In the genomic region with DNA sequence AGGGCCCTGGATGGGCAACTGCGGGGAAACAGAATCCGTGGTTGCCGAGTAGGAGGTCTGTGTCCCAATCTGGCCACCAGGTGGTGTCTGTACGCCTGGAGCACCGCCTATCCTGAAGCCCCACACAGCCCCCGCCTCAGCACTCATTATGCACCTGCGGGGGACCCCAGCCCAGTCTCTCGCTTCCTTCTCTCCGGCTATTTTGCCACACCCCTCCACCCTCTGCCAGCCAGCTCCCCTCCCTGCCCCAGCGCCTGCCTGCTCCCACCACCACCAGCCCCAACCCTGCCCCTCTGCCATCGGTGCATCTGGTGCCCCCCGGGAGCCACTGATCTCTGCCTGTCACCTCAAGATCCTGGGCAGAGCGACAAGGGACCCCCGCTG, we compare ENCODE assay signal across 9 cellular contexts. TPM values are rescaled to one million over a fixed set of nuclear protein-coding genes. Genes with fewer than 3 reads are reported as not detected.
DNase-seq lines count a peak whose midpoint lies in the region; ATAC-seq, FAIRE-seq and TF ChIP-seq lines count a peak whose summit lies in the region.
"Had no signal": no experiment of that assay in that cellular context is flagged by ENCODE, and none has a peak within 500 bp of the region (broad histone marks: within the 10 kb centered on the region; RNA-seq: fewer than 3 reads in every experiment).

No MANE protein-coding gene starts in this region.

- no peak overlapping the region for H4K5ac ChIP-seq in H1 (ENCODE audit: insufficient read length, low read depth, low read length)

- peak overlapping the region; percentile 81; the same call in 1 of the 2 replicates for H2BK15ac ChIP-seq in H1 (ENCODE audit: low read length)

- no peak for FAIRE-seq in H1 (lab: Jason Lieb, UNC)
- FAIRE-seq: TTC549 had no signal

- H3K27me3 Mint-ChIP-seq in activated CD8-positive, alpha-beta T cell treated with anti-CD3 and anti-CD28 coated beads, Interleukin-2, amount 10 ng/mL, durations not matched to agents 7 days and 5 days (ENCODE audit: low read depth) = peaks cover 53% of the 10 kb centered on the region
- H3K27me3 Mint-ChIP-seq in naive thymus-derived CD8-positive, alpha-beta T cell = peaks cover 41 to 61% (median 52%) of the 10 kb centered on the region in 5 donors

- H3K23me2 ChIP-seq in H1 (ENCODE audit: low read depth, low read length) = peaks cover 7% of the 10 kb centered on the region; the same call in 1 of the 2 replicates

- H4K91ac ChIP-seq in H1 (replicated peaks; ENCODE audit: insufficient read length, low read length) = no peak overlapping the region

- TF ChIP-seq EP300 in H1 (IDR thresholded peaks at IDR 0.05; ENCODE audit: borderline replicate concordance in 1 of 2, low read depth in 2 of 2, low read length in 2 of 2) (no peak; a peak in 1 of 3 replicates), transverse colon (IDR thresholded peaks at IDR 0.05; ENCODE audit: low read depth) (no peak)

- H3K27ac ChIP-seq in HL-60 (replicated peaks) (no peak overlapping the region), H1 (ENCODE audit: low read depth, low read length) (no peak overlapping the region), transverse colon (no peak overlapping the region)

- H3K27ac Mint-ChIP-seq in activated CD8-positive, alpha-beta T cell treated with anti-CD3 and anti-CD28 coated beads, Interleukin-2, amount 10 ng/mL, durations not matched to agents 7 days and 5 days = no peak overlapping the region
- peak overlapping the region in 2 of 10 donors; percentile 74 to 86 for H3K27ac Mint-ChIP-seq in naive thymus-derived CD8-positive, alpha-beta T cell

- H2BK20ac ChIP-seq in H1 (ENCODE audit: low read length) = no peak overlapping the region

- in situ Hi-C loops in transverse colon (cut with MboI; ENCODE audit: low pct_ligation_motif_present in 1 of 4, low pct_unique_long_range_greater_than_20kb in 1 of 4, low sequenced_read_pairs in 3 of 4) = no loop called here

- H3K4me3 Mint-ChIP-seq in activated CD8-positive, alpha-beta T cell treated with anti-CD3 and anti-CD28 coated beads, Interleukin-2, amount 10 ng/mL, durations not matched to agents 7 days and 5 days = no peak overlapping the region
- peak overlapping the region in 9 of 10 donors; percentile 39 to 74 (median 57) for H3K4me3 Mint-ChIP-seq in naive thymus-derived CD8-positive, alpha-beta T cell

- no peak overlapping the region for H2AFZ ChIP-seq in H1 (ENCODE audit: low read length)

- peaks cover 11 to 28% of the 10 kb centered on the region in 2 experiments for H4K20me1 ChIP-seq in H1 (replicated peaks in 1 of 2; ENCODE audit: control insufficient read depth in 1 of 2, insufficient read depth in 2 of 2, low read length in 2 of 2)

- ATAC-seq in activated CD8-positive, alpha-beta T cell treated with anti-CD3 and anti-CD28 coated beads, Interleukin-2, amount 10 ng/mL, durations not matched to agents 7 days and 5 days = peak; percentile 47
- peak; percentile 55 to 61 for ATAC-seq in naive thymus-derived CD8-positive, alpha-beta T cell
- no peak for ATAC-seq in HG03565 (IDR thresholded peaks at IDR 0.05; ENCODE audit: unreplicated experiment)

- POLR2A ChIA-PET in activated CD8-positive, alpha-beta T cell treated with anti-CD3 and anti-CD28 coated beads, Interleukin-2, amount 10 ng/mL, durations not matched to agents 7 days and 5 days (lab: Charles Lee) = interaction anchor here (1.1 to 1.2 kb wide), 2 partner anchors 13 to 16 kb away, joined by 3 to 6 read pairs; a partner anchor contains a TSS
- POLR2A ChIA-PET in H1 (lab: Charles Lee; ENCODE audit: partially characterized antibody) = interaction anchor here (0.7 to 8.8 kb wide), 19 partner anchors 8 to 128 kb away, joined by 3 to 686 read pairs (median 5); a partner anchor contains a TSS
- POLR2A ChIA-PET in naive thymus-derived CD8-positive, alpha-beta T cell (lab: Charles Lee) = interaction anchor here (1.0 to 5.1 kb wide), 3 partner anchors 15 to 103 kb away, joined by 3 to 72 read pairs (median 28); a partner anchor contains a TSS

- H3K79me2 ChIP-seq in H1 (ENCODE audit: control insufficient read depth in 1 of 2, insufficient read depth in 2 of 2, low read length in 2 of 2) = no peaks in the 10 kb centered on the region

- H3K4me1 ChIP-seq in H1 (replicated peaks in 1 of 4; ENCODE audit: control insufficient read depth in 3 of 4, insufficient read depth in 4 of 4, low read length in 3 of 4) (peaks cover 9 to 35% (median 26%) of the 10 kb centered on the region in 4 experiments), transverse colon (peaks cover 16 to 27% (median 18%) of the 10 kb centered on the region in 4 donors)

- no peaks in the 10 kb centered on the region for H3K9me3 ChIP-seq in H1 (ENCODE audit: insufficient read depth in 2 of 2, low read depth in 1 of 2, low read length in 1 of 2)
- no peaks in the 10 kb centered on the region for H3K9me3 ChIP-seq in transverse colon

- TF ChIP-seq CTCF in HL-60 (IDR thresholded peaks at IDR 0.05; ENCODE audit: insufficient read depth, low read length) = peak; percentile 82
- TF ChIP-seq CTCF in H1 (IDR thresholded peaks at IDR 0.05; ENCODE audit: control extremely low read depth in 1 of 3, insufficient read depth in 1 of 3, low read depth in 1 of 3, low read length in 3 of 3) = peak in 2 of 3 experiments; percentile 83 to 89; a peak in 3 of 4 replicates
- peak; percentile 71 to 78 (median 77) for TF ChIP-seq CTCF in transverse colon (IDR thresholded peaks at IDR 0.05)

- TF ChIP-seq POLR2A in H1 (IDR thresholded peaks at IDR 0.05; ENCODE audit: control extremely low read depth in 1 of 2, low read depth in 2 of 2, low read length in 2 of 2) (no peak), transverse colon (IDR thresholded peaks at IDR 0.05) (no peak)

- H3K4me2 ChIP-seq in H1 (ENCODE audit: insufficient read depth in 1 of 2, low read depth in 2 of 2, low read length in 2 of 2) = peak overlapping the region; percentile 2 to 47; a peak in 2 of 4 replicates

- no peaks in the 10 kb centered on the region for H3K36me3 Mint-ChIP-seq in activated CD8-positive, alpha-beta T cell treated with anti-CD3 and anti-CD28 coated beads, Interleukin-2, amount 10 ng/mL, durations not matched to agents 7 days and 5 days (ENCODE audit: low read depth)
- peaks cover 0 to 2% (median 0%) of the 10 kb centered on the region in 3 donors for H3K36me3 Mint-ChIP-seq in naive thymus-derived CD8-positive, alpha-beta T cell

- no peak overlapping the region for H3K18ac ChIP-seq in H1 (ENCODE audit: extremely low read depth, low read length)

- H3K4me3 ChIP-seq in HL-60 (replicated peaks; ENCODE audit: insufficient read depth, low read length) = no peak overlapping the region
- peak overlapping the region in 1 of 4 experiments; percentile 31; a peak in 1 of 8 replicates for H3K4me3 ChIP-seq in H1 (ENCODE audit: extremely low read depth in 1 of 4, insufficient read depth in 2 of 4, low read depth in 3 of 4, low read length in 4 of 4)
- H3K4me3 ChIP-seq in transverse colon = no peak overlapping the region

- H2AK5ac ChIP-seq in H1 (ENCODE audit: low read depth, low read length) = no peak overlapping the region

- no peak overlapping the region for H3K23ac ChIP-seq in H1 (ENCODE audit: insufficient read length)

- 10% methylated on average over 10 of the region's 14 CpGs; no CpG with 5 or more reads in 1 of the 2 experiments for WGBS in H1 (ENCODE audit: extremely low coverage in 1 of 2, insufficient coverage in 1 of 2, insufficient read length in 1 of 2, insufficient replicate concordance in 2 of 2, low coverage in 1 of 2, low lambda C conversion rate in 2 of 2, missing lambda C conversion rate in 1 of 2), 2 experiments
- WGBS in transverse colon (ENCODE audit: low coverage in 1 of 2), 2 donors = 0% methylated on average over 14 of the region's 14 CpGs; no CpG with 5 or more reads in 1 of the 2 donors

- no peak overlapping the region for H3K9ac ChIP-seq in H1 (replicated peaks in 1 of 4; ENCODE audit: extremely low read depth in 1 of 4, low read depth in 3 of 4, low read length in 3 of 4)

- DNase-seq in DMS79 (lab: John Stamatoyannopoulos, UW) (peak; percentile 14), HL-60 (ENCODE audit: low read depth in 1 of 2, low spot score in 1 of 2) (peak in 1 of 2 experiments; percentile 61), NK-92 (lab: John Stamatoyannopoulos, UW; ENCODE audit: unreplicated experiment) (peak; percentile 2), H1 (ENCODE audit: low read depth in 1 of 2, low spot score in 2 of 2) (peak in 1 of 2 experiments; percentile 86), transverse colon (peak; percentile 70)
- peak; percentile 81 for DNase-seq in activated CD8-positive, alpha-beta T cell treated with anti-CD3 and anti-CD28 coated beads, Interleukin-2, amount 10 ng/mL, durations not matched to agents 7 days and 5 days
- DNase-seq in naive thymus-derived CD8-positive, alpha-beta T cell = peak in 9 of 10 donors; percentile 39 to 80 (median 62)

- H2BK120ac ChIP-seq in H1 (replicated peaks; ENCODE audit: low read depth, low read length) = no peak overlapping the region

- H4K8ac ChIP-seq in H1 (ENCODE audit: extremely low read depth, insufficient read depth, low read length) = no peak overlapping the region

- peaks cover 35% of the 10 kb centered on the region for H3K4me1 Mint-ChIP-seq in activated CD8-positive, alpha-beta T cell treated with anti-CD3 and anti-CD28 coated beads, Interleukin-2, amount 10 ng/mL, durations not matched to agents 7 days and 5 days (ENCODE audit: low read depth)
- peaks cover 29 to 45% (median 41%) of the 10 kb centered on the region in 4 donors for H3K4me1 Mint-ChIP-seq in naive thymus-derived CD8-positive, alpha-beta T cell

- CTCF ChIA-PET in activated CD8-positive, alpha-beta T cell treated with anti-CD3 and anti-CD28 coated beads, Interleukin-2, amount 10 ng/mL, durations not matched to agents 7 days and 5 days (lab: Charles Lee) = interaction anchor here (0.7 to 4.3 kb wide), 26 partner anchors 12 to 248 kb away, joined by 3 to 246 read pairs (median 5); a partner anchor contains a TSS
- CTCF ChIA-PET in H1 (lab: Charles Lee; ENCODE audit: partially characterized antibody) = interaction anchor here (0.6 to 10.1 kb wide), 51 partner anchors 8 to 623 kb away, joined by 3 to 726 read pairs (median 4); a partner anchor contains a TSS

- H3K36me3 ChIP-seq in H1 (ENCODE audit: control insufficient read depth in 2 of 4, insufficient read depth in 4 of 4, low read length in 3 of 4) (peaks cover 5 to 32% (median 14%) of the 10 kb centered on the region in 4 experiments; a peak in 7 of 8 replicates), transverse colon (no peaks in the 10 kb centered on the region)

- 0 out of 2 replicates have a peak overlapping the region, but pooled peaks have one; percentile 85 for H2BK12ac ChIP-seq in H1 (ENCODE audit: low read depth, low read length)

- intact Hi-C loops in transverse colon (cut with DNase I; ENCODE audit: low total_unique reads) = no loop called here

- H3K9me3 Mint-ChIP-seq in activated CD8-positive, alpha-beta T cell treated with anti-CD3 and anti-CD28 coated beads, Interleukin-2, amount 10 ng/mL, durations not matched to agents 7 days and 5 days (ENCODE audit: insufficient read depth) = no peaks in the 10 kb centered on the region
- H3K9me3 Mint-ChIP-seq in naive thymus-derived CD8-positive, alpha-beta T cell = no peaks in the 10 kb centered on the region

- H3K4ac ChIP-seq in H1 (replicated peaks; ENCODE audit: insufficient read length, low read depth, low read length) = no peak overlapping the region

- no peak overlapping the region for H3K56ac ChIP-seq in H1 (replicated peaks; ENCODE audit: insufficient read length, low read depth, low read length)

- H3K27me3 ChIP-seq in HL-60 (ENCODE audit: insufficient read depth, poor library complexity, severe bottlenecking) (peaks cover 47% of the 10 kb centered on the region), H1 (replicated peaks in 1 of 4; ENCODE audit: control insufficient read depth in 3 of 4, extremely low read depth in 1 of 4, insufficient read depth in 3 of 4, low read length in 3 of 4) (peaks cover 44 to 56% (median 54%) of the 10 kb centered on the region in 4 experiments), transverse colon (peaks cover 49% of the 10 kb centered on the region)

- H2BK5ac ChIP-seq in H1 (ENCODE audit: low read depth, low read length) = no peak overlapping the region

- peak; percentile 54 to 67 for TF ChIP-seq RAD21 in H1 (IDR thresholded peaks at IDR 0.05 in 1 of 2, conservative IDR thresholded peaks at IDR 0.05 in 1 of 2; ENCODE audit: low read depth in 2 of 2, low read length in 2 of 2)

- H3K79me1 ChIP-seq in H1 (ENCODE audit: low read depth, low read length) = no peaks in the 10 kb centered on the region

- H3K14ac ChIP-seq in H1 (ENCODE audit: insufficient read length) = no peak overlapping the region

RNA-seq across cellular contexts. Expression of a gene that starts 2.2 kb away (rescaled TPM):
- total RNA-seq in activated CD8-positive, alpha-beta T cell treated with anti-CD3 and anti-CD28 coated beads, Interleukin-2, amount 10 ng/mL, durations not matched to agents 7 days and 5 days = under 1 TPM; 0.39 to 0.40 TPM
- total RNA-seq in H1 (2021; fragmentation: NEBNext Ultra II Directional; extraction: Animal tissue kit (Norgen Biotek cat#: 25700)) = 1.7 and 1.8 TPM in 2 replicates
- 0.92 and 1.4 TPM in 2 replicates for polyA plus RNA-seq in H1 (2011; rRNA removed)
- 0.48 TPM for polyA plus RNA-seq in H1 (2011; cell fraction: cytosol; rRNA removed)
- polyA plus RNA-seq in H1 (2011; cell fraction: nucleus; rRNA removed) = 1.7 TPM
- polyA plus RNA-seq in H1 (2012, experiment 1 of 2) = 1.7 to 3.4 TPM (median 2.3 TPM) in 4 replicates
- 1.5 TPM for polyA plus RNA-seq in H1 (2012, experiment 2 of 2)
- polyA plus RNA-seq in H1 (2013, experiment 1 of 2) = 3.2 TPM
- polyA plus RNA-seq in H1 (2013, experiment 2 of 2) = 3.0 TPM
- 0.59 and 0.63 TPM in 2 replicates for polyA minus RNA-seq in H1 (2011; rRNA and poly(A)+ RNA removed)
- polyA minus RNA-seq in H1 (2011; cell fraction: cytosol; rRNA and poly(A)+ RNA removed) = 1.3 TPM
- polyA minus RNA-seq in H1 (2011; cell fraction: nucleus; rRNA and poly(A)+ RNA removed) = 1.00 TPM
- under 1 TPM; 0.41 to 0.55 TPM for total RNA-seq in naive thymus-derived CD8-positive, alpha-beta T cell
- not detected for polyA plus RNA-seq in naive thymus-derived CD8-positive, alpha-beta T cell
- not detected for total RNA-seq in transverse colon

RNA-seq across cellular contexts. Expression of a gene that starts 15.1 kb away (rescaled TPM):
- 100 to 1,000 TPM; 194 to 208 TPM for total RNA-seq in activated CD8-positive, alpha-beta T cell treated with anti-CD3 and anti-CD28 coated beads, Interleukin-2, amount 10 ng/mL, durations not matched to agents 7 days and 5 days
- 274 and 283 TPM in 2 replicates for total RNA-seq in H1 (2021; fragmentation: NEBNext Ultra II Directional; extraction: Animal tissue kit (Norgen Biotek cat#: 25700))
- polyA plus RNA-seq in H1 (2011; rRNA removed) = 520 and 847 TPM in 2 replicates
- polyA plus RNA-seq in H1 (2011; cell fraction: cytosol; rRNA removed) = 535 TPM
- 681 TPM for polyA plus RNA-seq in H1 (2011; cell fraction: nucleus; rRNA removed)
- 231 to 352 TPM (median 336 TPM) in 4 replicates for polyA plus RNA-seq in H1 (2012, experiment 1 of 2)
- 385 TPM for polyA plus RNA-seq in H1 (2012, experiment 2 of 2)
- 209 TPM for polyA plus RNA-seq in H1 (2013, experiment 1 of 2)
- 189 TPM for polyA plus RNA-seq in H1 (2013, experiment 2 of 2)
- 316 and 343 TPM in 2 replicates for polyA minus RNA-seq in H1 (2011; rRNA and poly(A)+ RNA removed)
- polyA minus RNA-seq in H1 (2011; cell fraction: cytosol; rRNA and poly(A)+ RNA removed) = 236 TPM
- polyA minus RNA-seq in H1 (2011; cell fraction: nucleus; rRNA and poly(A)+ RNA removed) = 206 TPM
- total RNA-seq in naive thymus-derived CD8-positive, alpha-beta T cell = 10 to 100 TPM; 45.2 to 45.3 TPM
- polyA plus RNA-seq in naive thymus-derived CD8-positive, alpha-beta T cell = 10 to 100 TPM; 27.3 to 31.2 (median 28.8) TPM
- 100 to 1,000 TPM in 1 of 4 donors, 10 to 100 TPM in 3; 29.2 to 104 (median 33.4) TPM for total RNA-seq in transverse colon

RNA-seq across cellular contexts. Expression of a gene that starts 36.6 kb away (rescaled TPM):
- total RNA-seq in activated CD8-positive, alpha-beta T cell treated with anti-CD3 and anti-CD28 coated beads, Interleukin-2, amount 10 ng/mL, durations not matched to agents 7 days and 5 days = 1 to 10 TPM; 7.5 to 9.9 TPM
- 1.3 and 1.9 TPM in 2 replicates for total RNA-seq in H1 (2021; fragmentation: NEBNext Ultra II Directional; extraction: Animal tissue kit (Norgen Biotek cat#: 25700))
- 0.70 and 0.77 TPM in 2 replicates for polyA plus RNA-seq in H1 (2011; rRNA removed)
- 1.9 TPM for polyA plus RNA-seq in H1 (2011; cell fraction: cytosol; rRNA removed)
- polyA plus RNA-seq in H1 (2011; cell fraction: nucleus; rRNA removed) = 3.4 TPM
- polyA plus RNA-seq in H1 (2012, experiment 1 of 2) = 1.6 to 2.9 TPM (median 2.3 TPM) in 4 replicates
- polyA plus RNA-seq in H1 (2012, experiment 2 of 2) = 0.72 TPM
- 0.79 TPM for polyA plus RNA-seq in H1 (2013, experiment 1 of 2)
- 0.81 TPM for polyA plus RNA-seq in H1 (2013, experiment 2 of 2)
- polyA minus RNA-seq in H1 (2011; rRNA and poly(A)+ RNA removed) = 0.71 and 0.98 TPM in 2 replicates
- 2.1 TPM for polyA minus RNA-seq in H1 (2011; cell fraction: cytosol; rRNA and poly(A)+ RNA removed)
- 2.4 TPM for polyA minus RNA-seq in H1 (2011; cell fraction: nucleus; rRNA and poly(A)+ RNA removed)
- 1 to 10 TPM; 2.5 to 2.6 TPM for total RNA-seq in naive thymus-derived CD8-positive, alpha-beta T cell
- polyA plus RNA-seq in naive thymus-derived CD8-positive, alpha-beta T cell = not detected
- total RNA-seq in transverse colon = 1 to 10 TPM; 1.8 to 3.3 (median 1.9) TPM
